ENCODE assay signal across 16 cellular contexts in genomic region chr15:85463273-85463937, GRCh38.
DNase-seq lines count a peak whose midpoint lies in the region; ATAC-seq and TF ChIP-seq lines count a peak whose summit lies in the region.
"Had no signal": no experiment of that assay in that cellular context is flagged by ENCODE, and none has a peak within 500 bp of the region (broad histone marks: within the 10 kb centered on the region; RNA-seq: fewer than 3 reads in every experiment).

No MANE protein-coding gene starts in this region.

- peaks cover 67% of the 10 kb centered on the region for H3K4me1 Mint-ChIP-seq in activated naive CD4-positive, alpha-beta T cell treated with anti-CD3 and anti-CD28 coated beads, Interleukin-2, amount 50 U/mL, for 24 hours
- H3K4me1 Mint-ChIP-seq in activated naive CD4-positive, alpha-beta T cell treated with anti-CD3 and anti-CD28 coated beads for 36 hours (ENCODE audit: low read depth), result peaks cover 45% of the 10 kb centered on the region

- H3K4me3 ChIP-seq in WERI-Rb-1 (ENCODE audit: low read depth, low read length) (no peak overlapping the region), right atrium auricular region (no peak overlapping the region)

- no peaks in the 10 kb centered on the region for H3K9me3 Mint-ChIP-seq in activated naive CD4-positive, alpha-beta T cell treated with anti-CD3 and anti-CD28 coated beads, Interleukin-2, amount 50 U/mL, for 24 hours
- H3K9me3 Mint-ChIP-seq in activated naive CD4-positive, alpha-beta T cell treated with anti-CD3 and anti-CD28 coated beads for 36 hours, result peaks cover 1% of the 10 kb centered on the region

- in situ Hi-C loops in G401 (cut with HindIII; ENCODE audit: low sequenced_read_pairs), result no loop called here

- CTCF ChIA-PET in activated naive CD4-positive, alpha-beta T cell treated with anti-CD3 and anti-CD28 coated beads for 36 hours (lab: Charles Lee), result no interaction called here

- no peaks in the 10 kb centered on the region for H3K9me3 ChIP-seq in WERI-Rb-1 (ENCODE audit: severe bottlenecking)
- H3K9me3 ChIP-seq in right atrium auricular region, result no peaks in the 10 kb centered on the region
- H3K9me3 ChIP-seq: neutrophil had no signal

- H3K27me3 Mint-ChIP-seq in activated naive CD4-positive, alpha-beta T cell treated with anti-CD3 and anti-CD28 coated beads, Interleukin-2, amount 50 U/mL, for 24 hours, result no peaks in the 10 kb centered on the region
- H3K27me3 Mint-ChIP-seq in activated naive CD4-positive, alpha-beta T cell treated with anti-CD3 and anti-CD28 coated beads for 36 hours (ENCODE audit: low read depth), result no peaks in the 10 kb centered on the region

- H3K27ac ChIP-seq in WERI-Rb-1, result peak overlapping the region; percentile 49
- peak overlapping the region; percentile 58 to 72 for H3K27ac ChIP-seq in right atrium auricular region
- H3K27ac ChIP-seq: brain microvascular endothelial cell, neutrophil had no signal

- no peak for DNase-seq in activated naive CD4-positive, alpha-beta T cell treated with anti-CD3 and anti-CD28 coated beads for 36 hours
- DNase-seq in WERI-Rb-1, result no peak
- no peak for DNase-seq in right atrium auricular region (ENCODE audit: low spot score)
- no peak for DNase-seq in stimulated activated naive CD8-positive, alpha-beta T cell treated with anti-CD3 and anti-CD28 coated beads, Interleukin-15, Interleukin-2, amounts not matched to agents 100 U/mL and 50 U/mL, for 24 hours
- no peak for DNase-seq in G401 (ENCODE audit: low spot score)
- no peak for DNase-seq in NCI-H748 treated with DMSO at 0.1 percent for 48 hours (lab: John Stamatoyannopoulos, UW)
- DNase-seq: ACHN; activated T-cell treated with anti-CD3 and anti-CD28 coated beads, Interleukin-2, amount 50 U/mL, for 48 hours; brain microvascular endothelial cell; IMR-90; OCI-M1; small intestine had no signal

- H3K4me3 Mint-ChIP-seq in activated naive CD4-positive, alpha-beta T cell treated with anti-CD3 and anti-CD28 coated beads, Interleukin-2, amount 50 U/mL, for 24 hours, result no peak overlapping the region
- no peak overlapping the region for H3K4me3 Mint-ChIP-seq in activated naive CD4-positive, alpha-beta T cell treated with anti-CD3 and anti-CD28 coated beads for 36 hours

- peaks cover 6% of the 10 kb centered on the region for H3K36me3 Mint-ChIP-seq in activated naive CD4-positive, alpha-beta T cell treated with anti-CD3 and anti-CD28 coated beads, Interleukin-2, amount 50 U/mL, for 24 hours
- peaks cover 2% of the 10 kb centered on the region for H3K36me3 Mint-ChIP-seq in activated naive CD4-positive, alpha-beta T cell treated with anti-CD3 and anti-CD28 coated beads for 36 hours (ENCODE audit: low read depth)

- H3K4me1 ChIP-seq in right atrium auricular region, result peaks cover 0 to 44% of the 10 kb centered on the region in 2 donors

- peaks cover 20% of the 10 kb centered on the region for H3K36me3 ChIP-seq in WERI-Rb-1
- H3K36me3 ChIP-seq in right atrium auricular region, result no peaks in the 10 kb centered on the region
- H3K36me3 ChIP-seq: brain microvascular endothelial cell, neutrophil had no signal

- no peak for TF ChIP-seq CTCF in WERI-Rb-1 (IDR thresholded peaks at IDR 0.05; ENCODE audit: low read depth, low read length)
- no peak for TF ChIP-seq CTCF in right atrium auricular region (IDR thresholded peaks at IDR 0.05)

- peak overlapping the region; percentile 25 for H3K27ac Mint-ChIP-seq in activated naive CD4-positive, alpha-beta T cell treated with anti-CD3 and anti-CD28 coated beads, Interleukin-2, amount 50 U/mL, for 24 hours
- no peak overlapping the region for H3K27ac Mint-ChIP-seq in activated naive CD4-positive, alpha-beta T cell treated with anti-CD3 and anti-CD28 coated beads for 36 hours

- ATAC-seq in stimulated activated naive CD8-positive, alpha-beta T cell treated with anti-CD3 and anti-CD28 coated beads, Interleukin-15, Interleukin-2, amounts not matched to agents 100 U/mL and 50 U/mL, for 24 hours, result peak; percentile 49
- ATAC-seq in GM21367 (IDR thresholded peaks at IDR 0.05; ENCODE audit: unreplicated experiment), result no peak
- ATAC-seq: left lobe of liver had no signal

- intact Hi-C loops in activated naive CD4-positive, alpha-beta T cell treated with anti-CD3 and anti-CD28 coated beads for 36 hours (cut with micrococcal nuclease), result no loop called here

- H3K27me3 ChIP-seq in WERI-Rb-1 (ENCODE audit: insufficient read depth, low read depth, severe bottlenecking), result no peaks in the 10 kb centered on the region
- no peaks in the 10 kb centered on the region for H3K27me3 ChIP-seq in right atrium auricular region
- H3K27me3 ChIP-seq: brain microvascular endothelial cell, neutrophil had no signal
